ENCODE assay signal across 8 cellular contexts in the genomic region with DNA sequence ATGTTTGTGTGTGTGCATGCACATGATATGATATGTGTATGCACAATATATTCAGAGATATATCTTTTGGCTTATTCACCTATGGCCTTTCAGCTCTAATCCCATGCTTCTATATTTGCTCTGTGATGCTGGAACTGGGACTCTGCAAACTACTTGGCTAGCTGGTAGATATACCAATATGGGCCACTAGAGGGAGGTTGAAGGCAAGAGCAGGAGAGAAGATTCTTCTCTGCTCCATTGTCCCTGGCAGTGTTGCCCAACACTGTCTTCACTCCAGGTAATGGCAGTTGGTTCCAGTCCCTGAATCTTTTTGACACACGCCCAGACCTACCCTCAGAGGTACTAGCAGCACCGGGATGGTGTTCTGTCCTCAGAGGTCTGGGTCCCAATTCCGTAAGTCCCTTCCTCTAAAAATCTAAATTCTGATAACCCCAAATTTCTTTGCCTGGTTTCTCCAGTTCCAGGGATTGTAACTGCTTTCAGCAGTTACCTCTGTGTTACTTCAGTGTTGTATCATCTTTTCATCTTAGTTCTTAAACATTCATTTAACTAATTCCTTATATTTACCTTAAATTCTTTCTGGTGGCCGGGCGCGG. TPM values are rescaled to one million over a fixed set of nuclear protein-coding genes. Genes with fewer than 3 reads are reported as not detected.
DNase-seq lines count a peak whose midpoint lies in the region; ATAC-seq, FAIRE-seq and TF ChIP-seq lines count a peak whose summit lies in the region.

No MANE protein-coding gene starts in this region.

- peak; percentile 72 for DNase-seq in A673 (ENCODE audit: low spot score)
- DNase-seq in GM03348 (ENCODE audit: low spot score), result peak; percentile 83
- DNase-seq in NCI-H1930 (lab: John Stamatoyannopoulos, UW), result peak; percentile 13 to 33
- peak; percentile 47 for DNase-seq in endothelial cell of umbilical vein (ENCODE audit: low read depth, low spot score)
- peak; percentile 7 for DNase-seq in midbrain (lab: John Stamatoyannopoulos, UW)

- no peaks in the 10 kb centered on the region for H3K4me1 ChIP-seq in A673 (ENCODE audit: insufficient read depth, low read length, poor library complexity, severe bottlenecking)
- H3K4me1 ChIP-seq in endothelial cell of umbilical vein (ENCODE audit: control insufficient read depth, extremely low read depth, insufficient read depth, low read length), result no peaks in the 10 kb centered on the region

- POLR2A ChIA-PET in A673 (lab: Charles Lee; ENCODE audit: low non-redundant PET) (no interaction called here), endothelial cell of umbilical vein (lab: Charles Lee) (no interaction called here)

- H3K79me2 ChIP-seq in endothelial cell of umbilical vein (ENCODE audit: control insufficient read depth, insufficient read depth, low read length), result no peaks in the 10 kb centered on the region

- H3K9me3 ChIP-seq in A673 (ENCODE audit: low read depth, low read length, poor library complexity, severe bottlenecking), result no peaks in the 10 kb centered on the region
- H3K9me3 ChIP-seq in endothelial cell of umbilical vein (replicated peaks; ENCODE audit: control insufficient read depth, insufficient read depth, low read length), result no peaks in the 10 kb centered on the region

- no peak overlapping the region for H2AFZ ChIP-seq in endothelial cell of umbilical vein (ENCODE audit: low read depth, low read length)

- BruUV-seq in A673 (replicated peaks; lab: Mats Ljungman, UMichigan) (no TSS peak), endothelial cell of umbilical vein (replicated peaks; lab: Mats Ljungman, UMichigan) (no TSS peak)

- dilution Hi-C loops in endothelial cell of umbilical vein (cut with MboI; ENCODE audit: extremely low pct_ligation_motif_present, low sequenced_read_pairs), result no loop called here

- H3K36me3 ChIP-seq in A673 (ENCODE audit: insufficient read depth, low read length, poor library complexity, severe bottlenecking), result no peaks in the 10 kb centered on the region
- no peaks in the 10 kb centered on the region for H3K36me3 ChIP-seq in endothelial cell of umbilical vein (ENCODE audit: control insufficient read depth in 2 of 2, extremely low read depth in 1 of 2, insufficient read depth in 2 of 2, low read length in 2 of 2)

- ATAC-seq in HG02610 (IDR thresholded peaks at IDR 0.05; ENCODE audit: unreplicated experiment) (peak; percentile 75), HG03097 (IDR thresholded peaks at IDR 0.05; ENCODE audit: low FRiP score, unreplicated experiment) (no peak)

- CTCF ChIA-PET in A673 (lab: Charles Lee), result interaction anchor here (0.5 to 1.1 kb wide), 6 partner anchors 16 to 591 kb away, joined by 3 to 6 read pairs (median 4); a partner anchor contains a TSS
- CTCF ChIA-PET in endothelial cell of umbilical vein (lab: Charles Lee), result interaction anchor here (0.6 to 3.7 kb wide), 27 partner anchors 9 to 924 kb away, joined by 3 to 60 read pairs (median 3); a partner anchor contains a TSS

- H3K9me1 ChIP-seq in endothelial cell of umbilical vein (replicated peaks; ENCODE audit: control insufficient read depth, extremely low read depth, insufficient read depth, low read length), result no peaks in the 10 kb centered on the region

- TF ChIP-seq POLR2A in endothelial cell of umbilical vein (IDR thresholded peaks at IDR 0.05; ENCODE audit: low read depth, low read length), result no peak

- no peaks in the 10 kb centered on the region for H3K27me3 ChIP-seq in A673 (replicated peaks; ENCODE audit: insufficient read depth, low read depth, low read length, poor library complexity)
- H3K27me3 ChIP-seq in endothelial cell of umbilical vein (ENCODE audit: control insufficient read depth in 2 of 2, insufficient read depth in 2 of 2, low read length in 2 of 2), result no peaks in the 10 kb centered on the region

- no peaks in the 10 kb centered on the region for H4K20me1 ChIP-seq in endothelial cell of umbilical vein (replicated peaks; ENCODE audit: control insufficient read depth, extremely low read depth, insufficient read depth, low read length)

- FAIRE-seq in TTC549 (lab: Jason Lieb, UNC) (peak; percentile 11), endothelial cell of umbilical vein (lab: Jason Lieb, UNC) (peak; percentile 55)

- no peak overlapping the region for H3K9ac ChIP-seq in endothelial cell of umbilical vein (replicated peaks; ENCODE audit: extremely low read depth, insufficient read depth, low read length)

- intact Hi-C loops in A673 (cut with micrococcal nuclease; ENCODE audit: unreplicated experiment), result loop anchor here (5.0 kb wide), 1 partner anchor 303 kb away; no protein-coding TSS in a partner anchor
- intact Hi-C loops in endothelial cell of umbilical vein (cut with micrococcal nuclease), result loop anchor here (5.0 kb wide), 2 partner anchors 393 to 592 kb away; a partner anchor contains a TSS

- TF ChIP-seq CTCF in A673 (conservative IDR thresholded peaks at IDR 0.05; ENCODE audit: low read depth, low read length), result peak; percentile 82
- peak; percentile 73 to 83 for TF ChIP-seq CTCF in endothelial cell of umbilical vein (IDR thresholded peaks at IDR 0.05; ENCODE audit: extremely low read depth in 1 of 2, insufficient read depth in 1 of 2, low read depth in 1 of 2, low read length in 2 of 2)

- H3K4me2 ChIP-seq in endothelial cell of umbilical vein (ENCODE audit: insufficient read depth, low read length), result no peak overlapping the region

- H3K4me3 ChIP-seq in A673 (ENCODE audit: low read depth, low read length, poor library complexity, severe bottlenecking) (no peak overlapping the region), endothelial cell of umbilical vein (replicated peaks in 1 of 3; ENCODE audit: insufficient read depth in 1 of 3, low read depth in 1 of 3, low read length in 3 of 3) (no peak overlapping the region)

- H3K27ac ChIP-seq in A673 (ENCODE audit: low read depth, low read length, poor library complexity, severe bottlenecking), result no peak overlapping the region
- no peak overlapping the region for H3K27ac ChIP-seq in endothelial cell of umbilical vein (ENCODE audit: insufficient read depth, low read depth, low read length)

TF ChIP-seq in endothelial cell of umbilical vein, 7 proteins besides CTCF, POLR2A, EP300 and RAD21:
- TF ChIP-seq, protein P1, sequence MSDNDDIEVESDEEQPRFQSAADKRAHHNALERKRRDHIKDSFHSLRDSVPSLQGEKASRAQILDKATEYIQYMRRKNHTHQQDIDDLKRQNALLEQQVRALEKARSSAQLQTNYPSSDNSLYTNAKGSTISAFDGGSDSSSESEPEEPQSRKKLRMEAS (IDR thresholded peaks at IDR 0.05; ENCODE audit: insufficient read depth, insufficient read length), result no peak
- TF ChIP-seq MYC (IDR thresholded peaks at IDR 0.05; ENCODE audit: low read depth, low read length) (no peak), JUN (IDR thresholded peaks at IDR 0.05; ENCODE audit: borderline replicate concordance, insufficient read depth, insufficient read length, low read depth) (no peak), EZH2 (IDR thresholded peaks at IDR 0.05; ENCODE audit: borderline replicate concordance, low read depth, low read length, severe bottlenecking) (no peak), POLR2AphosphoS5 (IDR thresholded peaks at IDR 0.05; ENCODE audit: insufficient read depth, low read depth, low read length) (no peak), GATA2 (IDR thresholded peaks at IDR 0.05; ENCODE audit: insufficient read depth, insufficient read length, low read depth, low read length) (no peak), FOS (IDR thresholded peaks at IDR 0.05; ENCODE audit: borderline replicate concordance, insufficient read depth, low read length) (no peak)

RNA-seq across cellular contexts. Expression of a gene that starts 44.7 kb away (rescaled TPM):
- total RNA-seq in A673 (2021) (18.3 and 21.5 TPM in 2 replicates), endothelial cell of umbilical vein (13.7 and 15.4 TPM in 2 replicates)
- 20.2 and 23.6 TPM in 2 replicates for polyA plus RNA-seq in endothelial cell of umbilical vein
- 15.5 and 20.2 TPM in 2 replicates for polyA plus RNA-seq in endothelial cell of umbilical vein (2011; cell fraction: cytosol; rRNA removed)
- polyA plus RNA-seq in endothelial cell of umbilical vein (2011; cell fraction: nucleus; rRNA removed), result 11.7 and 13.3 TPM in 2 replicates
- 10.7 and 18.4 TPM in 2 replicates for polyA plus RNA-seq in endothelial cell of umbilical vein (2012)
- polyA minus RNA-seq in endothelial cell of umbilical vein, result 9.6 and 14.3 TPM in 2 replicates
- 22.9 TPM for polyA minus RNA-seq in endothelial cell of umbilical vein (2011; cell fraction: cytosol; rRNA and poly(A)+ RNA removed)
- 15.3 and 18.8 TPM in 2 replicates for polyA minus RNA-seq in endothelial cell of umbilical vein (2011; cell fraction: nucleus; rRNA and poly(A)+ RNA removed)

Comparison
In these comparisons a context has a peak if more than half of its experiments do, and no peak if none do; other contexts are left out.
1. DNase-seq: peak in every context shown above with its lines; median percentile 83 in GM03348; 72 in A673; 47 in endothelial cell of umbilical vein; 23 in NCI-H1930; 7 in midbrain.